In the genomic region with DNA sequence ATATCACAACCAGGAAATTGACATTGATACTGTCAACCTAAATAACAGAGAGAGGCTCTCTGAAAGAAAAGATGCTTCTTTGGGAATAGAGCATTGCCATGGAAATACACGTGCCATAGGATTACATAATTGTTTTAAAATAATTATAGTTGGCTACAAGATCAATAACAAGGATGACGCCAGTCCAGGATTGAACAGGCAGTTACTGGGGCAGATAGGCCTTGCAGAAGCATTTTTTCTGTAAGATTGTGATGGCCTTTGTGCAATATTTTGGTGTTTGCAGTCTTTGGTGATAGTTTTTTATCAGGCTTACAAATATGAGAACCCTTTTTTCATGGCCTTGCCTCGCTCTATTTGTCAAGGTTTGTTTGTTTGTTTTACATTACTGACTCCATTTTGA, we compare ENCODE assay signal across 27 cellular contexts.
"Had no signal": no experiment of that assay in that cellular context is flagged by ENCODE, and none has a peak within 500 bp of the region (broad histone marks: within the 10 kb centered on the region; RNA-seq: fewer than 3 reads in every experiment).

No MANE protein-coding gene starts in this region.

- H3K4me1 ChIP-seq: foreskin keratinocyte, gastroesophageal sphincter, upper lobe of right lung, uterus had no signal

- H3K4me2 ChIP-seq: smooth muscle cell had no signal

- H3K4me3 ChIP-seq: gastroesophageal sphincter, heart left ventricle, lung, pancreas, smooth muscle cell, suprapubic skin, transverse colon, upper lobe of right lung, uterus had no signal

- H3K9me3 Mint-ChIP-seq: effector memory CD8-positive, alpha-beta T cell; immature natural killer cell; memory B cell; natural killer cell had no signal

- ATAC-seq: effector memory CD8-positive, alpha-beta T cell; foreskin keratinocyte; gastroesophageal sphincter; heart left ventricle; left ventricle myocardium superior; natural killer cell; sciatic nerve; stimulated activated naive CD8-positive, alpha-beta T cell treated with anti-CD3 and anti-CD28 coated beads, Interleukin-15, amount 100 ng/mL, for 72 hours; upper lobe of right lung had no signal

- H3K9me3 ChIP-seq: gastroesophageal sphincter, heart left ventricle, pancreas, suprapubic skin, transverse colon, upper lobe of right lung, uterus had no signal

- DNase-seq: cortex of kidney; effector memory CD8-positive, alpha-beta T cell; foreskin keratinocyte; heart left ventricle; hippocampal formation; immature natural killer cell; islet precursor cell; kidney glomerular epithelial cell; left colon; left ventricle myocardium superior; natural killer cell; pancreas; stimulated activated CD4-positive, alpha-beta T cell treated with anti-CD3 and anti-CD28 coated beads, Interleukin-12 subunit alpha, Interleukin-12 subunit beta, amount 100 ng/mL, for 4 hours; stimulated activated CD4-positive, alpha-beta T cell treated with anti-CD3 and anti-CD28 coated beads, Interleukin-1b, Interleukin-23, amount 100 ng/mL, for 48 hours; stimulated activated CD4-positive, alpha-beta T cell treated with anti-CD3 and anti-CD28 coated beads, Interleukin-4, amount 100 ng/mL, for 1 hour; stimulated activated CD8-positive, alpha-beta memory T cell treated with anti-CD3 and anti-CD28 coated beads, Interleukin-4, amount 100 ng/mL, for 48 hours; stimulated activated naive CD4-positive, alpha-beta T cell; stimulated activated naive CD8-positive, alpha-beta T cell treated with anti-CD3 and anti-CD28 coated beads, Interleukin-15, amount 100 ng/mL, for 72 hours; transverse colon; upper lobe of right lung; uterus had no signal

- H3K27me3 Mint-ChIP-seq: effector memory CD8-positive, alpha-beta T cell; memory B cell; stimulated activated naive CD8-positive, alpha-beta T cell treated with anti-CD3 and anti-CD28 coated beads, Interleukin-15, amount 100 ng/mL, for 72 hours had no signal

- H3K36me3 Mint-ChIP-seq: natural killer cell had no signal

- H3K27me3 ChIP-seq: foreskin keratinocyte, gastroesophageal sphincter, heart left ventricle, pancreas, suprapubic skin, transverse colon, upper lobe of right lung, uterus had no signal

- H3K36me3 ChIP-seq: gastroesophageal sphincter, heart left ventricle, pancreas, suprapubic skin, transverse colon, upper lobe of right lung, uterus had no signal

- FAIRE-seq: pancreas had no signal

- H3K4me3 Mint-ChIP-seq: effector memory CD8-positive, alpha-beta T cell; immature natural killer cell; memory B cell; natural killer cell; stimulated activated naive CD8-positive, alpha-beta T cell treated with anti-CD3 and anti-CD28 coated beads, Interleukin-15, amount 100 ng/mL, for 72 hours had no signal

- H3K27ac Mint-ChIP-seq: effector memory CD8-positive, alpha-beta T cell; memory B cell; natural killer cell; stimulated activated naive CD8-positive, alpha-beta T cell treated with anti-CD3 and anti-CD28 coated beads, Interleukin-15, amount 100 ng/mL, for 72 hours had no signal

- H3K27ac ChIP-seq: foreskin keratinocyte, gastroesophageal sphincter, heart left ventricle, pancreas, suprapubic skin, transverse colon, upper lobe of right lung, uterus had no signal
